1 cellular context compared by ENCODE assay signal in the genomic region with DNA sequence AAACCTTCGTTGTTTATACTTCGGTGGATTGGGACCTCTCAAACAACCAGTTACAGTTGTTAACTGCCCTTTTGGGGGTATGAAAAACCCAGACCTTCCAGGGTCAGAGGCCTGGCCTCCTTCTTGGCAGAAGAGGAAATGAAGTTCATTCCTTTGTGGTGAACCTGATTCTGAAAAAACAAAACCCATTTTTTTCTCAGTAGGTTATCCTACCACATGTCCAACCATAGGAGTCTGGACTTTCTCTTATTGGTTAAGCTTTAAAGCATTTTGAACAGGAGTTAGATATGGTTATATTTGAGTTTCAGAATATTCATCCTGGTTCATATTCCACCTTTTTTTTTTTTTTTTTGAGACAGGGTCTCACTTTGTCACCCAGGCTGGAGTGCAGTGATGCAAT.
TF ChIP-seq lines count a peak whose summit lies in the region.

No MANE protein-coding gene starts in this region.

TF ChIP-seq in GM23338, 12 proteins besides CTCF, POLR2A, EP300 and RAD21 (continued from another document):
- TF ChIP-seq, protein P1, sequence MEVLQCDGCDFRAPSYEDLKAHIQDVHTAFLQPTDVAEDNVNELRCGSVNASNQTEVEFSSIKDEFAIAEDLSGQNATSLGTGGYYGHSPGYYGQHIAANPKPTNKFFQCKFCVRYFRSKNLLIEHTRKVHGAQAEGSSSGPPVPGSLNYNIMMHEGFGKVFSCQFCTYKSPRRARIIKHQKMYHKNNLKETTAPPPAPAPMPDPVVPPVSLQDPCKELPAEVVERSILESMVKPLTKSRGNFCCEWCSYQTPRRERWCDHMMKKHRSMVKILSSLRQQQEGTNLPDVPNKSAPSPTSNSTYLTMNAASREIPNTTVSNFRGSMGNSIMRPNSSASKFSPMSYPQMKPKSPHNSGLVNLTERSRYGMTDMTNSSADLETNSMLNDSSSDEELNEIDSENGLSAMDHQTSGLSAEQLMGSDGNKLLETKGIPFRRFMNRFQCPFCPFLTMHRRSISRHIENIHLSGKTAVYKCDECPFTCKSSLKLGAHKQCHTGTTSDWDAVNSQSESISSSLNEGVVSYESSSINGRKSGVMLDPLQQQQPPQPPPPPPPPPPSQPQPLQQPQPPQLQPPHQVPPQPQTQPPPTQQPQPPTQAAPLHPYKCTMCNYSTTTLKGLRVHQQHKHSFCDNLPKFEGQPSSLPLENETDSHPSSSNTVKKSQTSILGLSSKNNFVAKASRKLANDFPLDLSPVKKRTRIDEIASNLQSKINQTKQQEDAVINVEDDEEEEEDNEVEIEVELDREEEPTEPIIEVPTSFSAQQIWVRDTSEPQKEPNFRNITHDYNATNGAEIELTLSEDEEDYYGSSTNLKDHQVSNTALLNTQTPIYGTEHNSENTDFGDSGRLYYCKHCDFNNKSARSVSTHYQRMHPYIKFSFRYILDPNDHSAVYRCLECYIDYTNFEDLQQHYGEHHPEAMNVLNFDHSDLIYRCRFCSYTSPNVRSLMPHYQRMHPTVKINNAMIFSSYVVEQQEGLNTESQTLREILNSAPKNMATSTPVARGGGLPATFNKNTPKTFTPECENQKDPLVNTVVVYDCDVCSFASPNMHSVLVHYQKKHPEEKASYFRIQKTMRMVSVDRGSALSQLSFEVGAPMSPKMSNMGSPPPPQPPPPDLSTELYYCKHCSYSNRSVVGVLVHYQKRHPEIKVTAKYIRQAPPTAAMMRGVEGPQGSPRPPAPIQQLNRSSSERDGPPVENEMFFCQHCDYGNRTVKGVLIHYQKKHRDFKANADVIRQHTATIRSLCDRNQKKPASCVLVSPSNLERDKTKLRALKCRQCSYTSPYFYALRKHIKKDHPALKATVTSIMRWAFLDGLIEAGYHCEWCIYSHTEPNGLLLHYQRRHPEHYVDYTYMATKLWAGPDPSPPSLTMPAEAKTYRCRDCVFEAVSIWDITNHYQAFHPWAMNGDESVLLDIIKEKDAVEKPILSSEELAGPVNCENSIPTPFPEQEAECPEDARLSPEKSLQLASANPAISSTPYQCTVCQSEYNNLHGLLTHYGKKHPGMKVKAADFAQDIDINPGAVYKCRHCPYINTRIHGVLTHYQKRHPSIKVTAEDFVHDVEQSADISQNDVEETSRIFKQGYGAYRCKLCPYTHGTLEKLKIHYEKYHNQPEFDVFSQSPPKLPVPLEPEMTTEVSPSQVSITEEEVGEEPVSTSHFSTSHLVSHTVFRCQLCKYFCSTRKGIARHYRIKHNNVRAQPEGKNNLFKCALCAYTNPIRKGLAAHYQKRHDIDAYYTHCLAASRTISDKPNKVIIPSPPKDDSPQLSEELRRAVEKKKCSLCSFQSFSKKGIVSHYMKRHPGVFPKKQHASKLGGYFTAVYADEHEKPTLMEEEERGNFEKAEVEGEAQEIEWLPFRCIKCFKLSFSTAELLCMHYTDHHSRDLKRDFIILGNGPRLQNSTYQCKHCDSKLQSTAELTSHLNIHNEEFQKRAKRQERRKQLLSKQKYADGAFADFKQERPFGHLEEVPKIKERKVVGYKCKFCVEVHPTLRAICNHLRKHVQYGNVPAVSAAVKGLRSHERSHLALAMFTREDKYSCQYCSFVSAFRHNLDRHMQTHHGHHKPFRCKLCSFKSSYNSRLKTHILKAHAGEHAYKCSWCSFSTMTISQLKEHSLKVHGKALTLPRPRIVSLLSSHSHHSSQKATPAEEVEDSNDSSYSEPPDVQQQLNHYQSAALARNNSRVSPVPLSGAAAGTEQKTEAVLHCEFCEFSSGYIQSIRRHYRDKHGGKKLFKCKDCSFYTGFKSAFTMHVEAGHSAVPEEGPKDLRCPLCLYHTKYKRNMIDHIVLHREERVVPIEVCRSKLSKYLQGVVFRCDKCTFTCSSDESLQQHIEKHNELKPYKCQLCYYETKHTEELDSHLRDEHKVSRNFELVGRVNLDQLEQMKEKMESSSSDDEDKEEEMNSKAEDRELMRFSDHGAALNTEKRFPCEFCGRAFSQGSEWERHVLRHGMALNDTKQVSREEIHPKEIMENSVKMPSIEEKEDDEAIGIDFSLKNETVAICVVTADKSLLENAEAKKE (CRISPR knock-in tag; IDR thresholded peaks at IDR 0.05) = no peak
- TF ChIP-seq CREB1 (CRISPR knock-in tag; IDR thresholded peaks at IDR 0.05; ENCODE audit: low read depth) = no peak
